Comparison of ENCODE assay signal across 8 cellular contexts in genomic region chr14:64762044-64763034, GRCh38.
DNase-seq lines count a peak whose midpoint lies in the region; ATAC-seq and TF ChIP-seq lines count a peak whose summit lies in the region.

No MANE protein-coding gene starts in this region.

- DNase-seq in COLO829 (ENCODE audit: low spot score) (peak; percentile 78), NCI-H1092 (lab: John Stamatoyannopoulos, UW) (peak; percentile 96), cerebellar cortex (ENCODE audit: low spot score) (peak; percentile 85), kidney tubule cell (ENCODE audit: low spot score) (peak; percentile 88)
- DNase-seq in stimulated activated CD4-positive, alpha-beta T cell treated with anti-CD3 and anti-CD28 coated beads, Interleukin-4, amount 100 ng/mL, for 1 hour, result peak; percentile 34

- peak; percentile 39 for ATAC-seq in SK-N-SH treated with all-trans-retinoic acid at 6 μM for 48 hours
- no peak for ATAC-seq in HG02623 (IDR thresholded peaks at IDR 0.05; ENCODE audit: unreplicated experiment)
- no peak for ATAC-seq in HG03520 (IDR thresholded peaks at IDR 0.05; ENCODE audit: unreplicated experiment)

TF ChIP-seq in SK-N-SH treated with all-trans-retinoic acid at 6 μM for 48 hours, 23 proteins besides CTCF, POLR2A, EP300 and RAD21:
- TF ChIP-seq OSR1 (CRISPR knock-in tag; IDR thresholded peaks at IDR 0.05), result no peak
- TF ChIP-seq TSHZ2 (CRISPR knock-in tag; IDR thresholded peaks at IDR 0.05), result peak; percentile 33; the same call in 1 of the 2 replicates
- TF ChIP-seq PATZ1 (CRISPR knock-in tag; IDR thresholded peaks at IDR 0.05; ENCODE audit: borderline replicate concordance), result no peak
- peak; percentile 53; the same call in 1 of the 2 replicates for TF ChIP-seq TCF4 (CRISPR knock-in tag; IDR thresholded peaks at IDR 0.05; ENCODE audit: borderline replicate concordance)
- no peak for TF ChIP-seq ESRRG (CRISPR knock-in tag; IDR thresholded peaks at IDR 0.05)
- no peak for TF ChIP-seq ZFP3 (CRISPR knock-in tag; IDR thresholded peaks at IDR 0.05)
- no peak for TF ChIP-seq ZFP30 (CRISPR knock-in tag; IDR thresholded peaks at IDR 0.05)
- TF ChIP-seq ZNF8 (CRISPR knock-in tag; IDR thresholded peaks at IDR 0.05), result no peak
- TF ChIP-seq RARB (CRISPR knock-in tag; IDR thresholded peaks at IDR 0.05), result no peak

Comparison
In these comparisons a context has a peak if more than half of its experiments do, and no peak if none do; other contexts are left out.
1. DNase-seq: peak in every context shown above with its lines; median percentile 96 in NCI-H1092; 88 in kidney tubule cell; 85 in cerebellar cortex; 78 in COLO829; 34 in stimulated activated CD4-positive, alpha-beta T cell treated with anti-CD3 and anti-CD28 coated beads, Interleukin-4, amount 100 ng/mL, for 1 hour.